22 cellular contexts compared by ENCODE assay signal in genomic region chr1:41345434-41346075, GRCh38. TPM values are rescaled to one million over a fixed set of nuclear protein-coding genes. Genes with fewer than 3 reads are reported as not detected.
"Had no signal": no experiment of that assay in that cellular context is flagged by ENCODE, and none has a peak within 500 bp of the region (broad histone marks: within the 10 kb centered on the region; RNA-seq: fewer than 3 reads in every experiment).

No MANE protein-coding gene starts in this region.

- DNase-seq: activated B cell treated with CpG ODN at 0.5 μM for 24 hours; activated CD4-positive, alpha-beta T cell treated with anti-CD3 and anti-CD28 coated beads, Interleukin-2, amount 50 U/mL, for 4 hours; activated gamma-delta T cell; activated naive CD4-positive, alpha-beta T cell treated with anti-CD3 and anti-CD28 coated beads, Interleukin-2, amount 50 U/mL, for 16 hours; activated naive CD8-positive, alpha-beta T cell treated with anti-CD3 and anti-CD28 coated beads, Interleukin-2, amount 50 U/mL, for 24 hours; activated T-cell treated with anti-CD3 and anti-CD28 coated beads for 4 hours; caudate nucleus; effector memory CD8-positive, alpha-beta T cell; esophagus squamous epithelium; hypothalamus; left cardiac atrium; retina; stimulated activated CD4-positive, alpha-beta T cell treated with anti-CD3 and anti-CD28 coated beads, Interleukin-4, amount 100 ng/mL, for 1 hour; stimulated activated naive CD4-positive, alpha-beta T cell treated with Interleukin-2 at 50 U/mL for 16 hours; T1000 had no signal

- H3K9me3 ChIP-seq: esophagus squamous epithelium, gastroesophageal sphincter had no signal

- H3K27ac Mint-ChIP-seq: activated B cell treated with CpG ODN at 0.5 μM for 24 hours; activated CD4-positive, alpha-beta T cell treated with anti-CD3 and anti-CD28 coated beads for 36 hours; brain; memory B cell; progenitor cell of endocrine pancreas had no signal

- H3K36me3 Mint-ChIP-seq: brain, memory B cell had no signal

- H3K4me1 Mint-ChIP-seq: neural crest cell had no signal

- H3K36me3 ChIP-seq: esophagus squamous epithelium, gastroesophageal sphincter had no signal

- H3K4me3 Mint-ChIP-seq: activated B cell treated with CpG ODN at 0.5 μM for 24 hours; activated CD4-positive, alpha-beta T cell treated with anti-CD3 and anti-CD28 coated beads for 36 hours; activated naive CD8-positive, alpha-beta T cell treated with anti-CD3 and anti-CD28 coated beads, Interleukin-2, amount 50 U/mL, for 24 hours; brain; memory B cell; neural crest cell had no signal

- H3K4me3 ChIP-seq: esophagus squamous epithelium, gastroesophageal sphincter had no signal

- ATAC-seq: gastroesophageal sphincter, left cardiac atrium had no signal

- H3K27ac ChIP-seq: esophagus squamous epithelium, gastroesophageal sphincter had no signal

- H3K27me3 ChIP-seq: esophagus squamous epithelium, gastroesophageal sphincter had no signal

- H3K9me3 Mint-ChIP-seq: activated B cell treated with CpG ODN at 0.5 μM for 24 hours; activated naive CD8-positive, alpha-beta T cell treated with anti-CD3 and anti-CD28 coated beads, Interleukin-2, amount 50 U/mL, for 24 hours; effector memory CD8-positive, alpha-beta T cell; memory B cell; neural crest cell had no signal

RNA-seq across cellular contexts. Expression of gene FOXO6, which starts 15.7 kb away (rescaled TPM):
- total RNA-seq: osteoblast had no signal
